8 cellular contexts compared by ENCODE assay signal in the genomic region with DNA sequence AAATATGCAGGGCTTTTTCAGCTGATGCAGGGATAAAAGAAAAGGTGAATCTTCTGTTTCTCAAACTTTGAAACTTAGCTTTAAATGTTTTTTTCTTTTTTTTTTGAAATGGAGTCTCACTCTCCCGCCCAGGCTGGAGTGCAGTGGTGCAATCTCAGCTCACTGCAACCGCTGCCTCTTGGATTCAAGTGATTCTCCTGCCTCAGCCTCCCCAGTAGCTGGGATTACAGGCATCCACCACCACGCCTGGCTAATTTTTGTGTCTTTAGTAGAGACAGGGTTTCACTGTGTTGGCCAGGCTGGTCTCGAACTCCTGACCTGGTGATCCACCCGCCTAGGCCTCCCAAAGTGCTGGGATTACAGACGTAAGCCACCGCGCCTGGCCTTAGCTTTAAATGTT. TPM values are rescaled to one million over a fixed set of nuclear protein-coding genes. Genes with fewer than 3 reads are reported as not detected.
DNase-seq lines count a peak whose midpoint lies in the region; ATAC-seq, FAIRE-seq and TF ChIP-seq lines count a peak whose summit lies in the region.
"Not testable (repeated sequence)": the region's sequence is repeated elsewhere in the genome, so short reads cannot be mapped to it uniquely, and the experiment has no call there.

No MANE protein-coding gene starts in this region.

- H3K79me2 ChIP-seq in GM12878 (ENCODE audit: control insufficient read depth, insufficient read depth, low read length), result peaks cover 98% of the 10 kb centered on the region

- H3K9ac ChIP-seq in GM12878 (ENCODE audit: control insufficient read depth, insufficient read depth, low read length), result peak overlapping the region; percentile 94
- H3K9ac ChIP-seq in iPS-15b (ENCODE audit: low read depth, low read length), result not testable (repeated sequence)

- not testable (repeated sequence) for TF ChIP-seq CTCF in GM12878 (IDR thresholded peaks at IDR 0.05 in 2 of 3, conservative IDR thresholded peaks at IDR 0.05 in 1 of 3; ENCODE audit: control insufficient read depth in 2 of 3, extremely low read depth in 1 of 3, insufficient read depth in 1 of 3, low read depth in 3 of 3, low read length in 3 of 3); nephron (IDR thresholded peaks at IDR 0.05; ENCODE audit: unreplicated experiment in 3 of 3); type B pancreatic cell (conservative IDR thresholded peaks at IDR 0.05)

- RAD21 ChIA-PET in GM12878 (lab: Charles Lee; ENCODE audit: unreplicated experiment), result interaction anchor here (0.7 to 5.1 kb wide), 14 partner anchors 10 to 215 kb away, joined by 3 to 114 read pairs (median 14); no protein-coding TSS in a partner anchor

- intact Hi-C loops in GM12878 (cut with micrococcal nuclease; ENCODE audit: unreplicated experiment), result loop anchor here (10.0 kb wide), 1 partner anchor 134 kb away; no protein-coding TSS in a partner anchor

- peak overlapping the region; percentile 87 to 98 (median 94) for H3K4me3 Mint-ChIP-seq in CD8-positive, alpha-beta memory T cell
- H3K4me3 Mint-ChIP-seq in IgD-negative memory B cell (peak overlapping the region in 3 of 4 donors; percentile 81 to 98 (median 97)), nephron (peak overlapping the region; percentile 72 to 89 (median 77)), type B pancreatic cell (peak overlapping the region; percentile 85)
- peak overlapping the region; percentile 88 for H3K4me3 Mint-ChIP-seq in T-helper 1 cell treated with Interleukin-12 subunit alpha and Interleukin-12 subunit beta and Interleukin-4 antibody, amounts not matched to agents 30 μg/mL and 1 μg/mL, for 36 hours
- H3K4me3 Mint-ChIP-seq in activated T-cell treated with anti-CD3 and anti-CD28 coated beads, Interleukin-2, amount 50 U/mL, for 4 hours, result peak overlapping the region; percentile 89

- peaks cover 22% of the 10 kb centered on the region for H4K20me1 ChIP-seq in GM12878 (ENCODE audit: control insufficient read depth, insufficient read depth)

- not testable (repeated sequence) for H3K9me3 ChIP-seq in CD8-positive, alpha-beta memory T cell (ENCODE audit: low read length); GM12878 (replicated peaks; ENCODE audit: control insufficient read depth, insufficient read depth, low read length); iPS-15b (ENCODE audit: control insufficient read depth, insufficient read depth, low read length)

- in situ Hi-C loops in GM12878 (cut with MboI), result not testable (repeated sequence)

- not testable (repeated sequence) for TF ChIP-seq POLR2A in GM12878 (IDR thresholded peaks at IDR 0.05; ENCODE audit: low read depth, low read length)

- not testable (repeated sequence) for TF ChIP-seq EP300 in GM12878 (IDR thresholded peaks at IDR 0.05; ENCODE audit: borderline replicate concordance in 1 of 2, control insufficient read depth in 1 of 2, low read depth in 2 of 2, low read length in 2 of 2)

- H3K36me3 Mint-ChIP-seq in CD8-positive, alpha-beta memory T cell, result peaks cover 0 to 16% (median 0%) of the 10 kb centered on the region in 3 donors
- H3K36me3 Mint-ChIP-seq in IgD-negative memory B cell; T-helper 1 cell treated with Interleukin-12 subunit alpha and Interleukin-12 subunit beta and Interleukin-4 antibody, amounts not matched to agents 30 μg/mL and 1 μg/mL, for 36 hours (ENCODE audit: low read depth); activated T-cell treated with anti-CD3 and anti-CD28 coated beads, Interleukin-2, amount 50 U/mL, for 4 hours (ENCODE audit: insufficient read depth); nephron (ENCODE audit: low read depth); type B pancreatic cell: not testable (repeated sequence)

- not testable (repeated sequence) for DNase-seq in CD8-positive, alpha-beta memory T cell; activated T-cell treated with anti-CD3 and anti-CD28 coated beads, Interleukin-2, amount 50 U/mL, for 4 hours; GM12878 (ENCODE audit: low read depth, low spot score); type B pancreatic cell (ENCODE audit: extremely low spot score, unreplicated experiment)

- not testable (repeated sequence) for H3K27ac ChIP-seq in CD8-positive, alpha-beta memory T cell (ENCODE audit: low read depth, low read length)
- H3K27ac ChIP-seq in GM12878 (ENCODE audit: control insufficient read depth, insufficient read depth), result peak overlapping the region; percentile 89

- peaks cover 61 to 65% (median 62%) of the 10 kb centered on the region in 3 donors for H3K4me1 Mint-ChIP-seq in CD8-positive, alpha-beta memory T cell
- H3K4me1 Mint-ChIP-seq in IgD-negative memory B cell (peaks cover 49 to 62% (median 58%) of the 10 kb centered on the region in 3 donors), nephron (peaks cover 24% of the 10 kb centered on the region), type B pancreatic cell (ENCODE audit: unreplicated experiment) (peaks cover 57% of the 10 kb centered on the region)
- peaks cover 59% of the 10 kb centered on the region for H3K4me1 Mint-ChIP-seq in T-helper 1 cell treated with Interleukin-12 subunit alpha and Interleukin-12 subunit beta and Interleukin-4 antibody, amounts not matched to agents 30 μg/mL and 1 μg/mL, for 36 hours (ENCODE audit: low read depth)
- H3K4me1 Mint-ChIP-seq in activated T-cell treated with anti-CD3 and anti-CD28 coated beads, Interleukin-2, amount 50 U/mL, for 4 hours (ENCODE audit: low read depth), result peaks cover 60% of the 10 kb centered on the region

- not testable (repeated sequence) for H2AFZ ChIP-seq in GM12878 (ENCODE audit: control insufficient read depth, low read depth, low read length)

- not testable (repeated sequence) for H3K36me3 ChIP-seq in CD8-positive, alpha-beta memory T cell (ENCODE audit: insufficient read depth, low read length); GM12878 (ENCODE audit: control insufficient read depth in 2 of 2, insufficient read depth in 2 of 2, low read length in 1 of 2); iPS-15b (ENCODE audit: control insufficient read depth, insufficient read depth, low read length)

- WGBS in GM12878 (ENCODE audit: insufficient coverage, insufficient replicate concordance, low lambda C conversion rate, missing lambda C conversion rate), result 19% methylated on average over 8 of the region's 8 CpGs

- not testable (repeated sequence) for FAIRE-seq in GM12878 (lab: Jason Lieb, UNC)

- peak overlapping the region; percentile 74 to 98 (median 92) for H3K27ac Mint-ChIP-seq in CD8-positive, alpha-beta memory T cell
- H3K27ac Mint-ChIP-seq in IgD-negative memory B cell, result peak overlapping the region in 2 of 3 donors; percentile 8 to 45
- peak overlapping the region; percentile 91 for H3K27ac Mint-ChIP-seq in T-helper 1 cell treated with Interleukin-12 subunit alpha and Interleukin-12 subunit beta and Interleukin-4 antibody, amounts not matched to agents 30 μg/mL and 1 μg/mL, for 36 hours
- not testable (repeated sequence) for H3K27ac Mint-ChIP-seq in nephron
- H3K27ac Mint-ChIP-seq in type B pancreatic cell, result peak overlapping the region; percentile 94

- not testable (repeated sequence) for TF ChIP-seq RAD21 in GM12878 (IDR thresholded peaks at IDR 0.05; ENCODE audit: insufficient read depth, low read depth, low read length)

- not testable (repeated sequence) for ATAC-seq in activated T-cell treated with anti-CD3 and anti-CD28 coated beads, Interleukin-2, amount 50 U/mL, for 4 hours; GM12878

- peaks cover 69% of the 10 kb centered on the region for H3K4me1 ChIP-seq in CD8-positive, alpha-beta memory T cell (ENCODE audit: insufficient read depth, low read length)
- H3K4me1 ChIP-seq in GM12878 (ENCODE audit: control insufficient read depth, insufficient read depth, low read length) (peaks cover 32% of the 10 kb centered on the region), iPS-15b (ENCODE audit: control insufficient read depth, insufficient read depth, low read length) (peaks cover 22% of the 10 kb centered on the region)

- not testable (repeated sequence) for BruUV-seq in GM12878 (replicated peaks; lab: Mats Ljungman, UMichigan)

- SMC1A ChIA-PET in GM12878 (lab: Charles Lee; ENCODE audit: uncharacterized antibody, unreplicated experiment), result interaction anchor here (0.7 to 5.1 kb wide), 23 partner anchors 10 to 215 kb away, joined by 3 to 91 read pairs (median 5); no protein-coding TSS in a partner anchor

- H3K4me3 ChIP-seq in CD8-positive, alpha-beta memory T cell (ENCODE audit: low read length), result not testable (repeated sequence)
- H3K4me3 ChIP-seq in GM12878 (peak overlapping the region; percentile 86), iPS-15b (ENCODE audit: low read depth, low read length) (peak overlapping the region; percentile 11)

- H3K27me3 ChIP-seq in CD8-positive, alpha-beta memory T cell (ENCODE audit: insufficient read depth, low read length, poor library complexity, severe bottlenecking); GM12878 (replicated peaks in 1 of 2; ENCODE audit: control insufficient read depth in 2 of 2, insufficient read depth in 2 of 2, low read length in 1 of 2); iPS-15b (ENCODE audit: control insufficient read depth, insufficient read depth, low read length): not testable (repeated sequence)

- not testable (repeated sequence) for H3K27me3 Mint-ChIP-seq in CD8-positive, alpha-beta memory T cell; IgD-negative memory B cell; T-helper 1 cell treated with Interleukin-12 subunit alpha and Interleukin-12 subunit beta and Interleukin-4 antibody, amounts not matched to agents 30 μg/mL and 1 μg/mL, for 36 hours (ENCODE audit: low read depth); activated T-cell treated with anti-CD3 and anti-CD28 coated beads, Interleukin-2, amount 50 U/mL, for 4 hours (ENCODE audit: low read depth); type B pancreatic cell
- H3K27me3 Mint-ChIP-seq in nephron (ENCODE audit: low read depth), result peaks cover 24% of the 10 kb centered on the region

- H3K9me3 Mint-ChIP-seq in CD8-positive, alpha-beta memory T cell; IgD-negative memory B cell; T-helper 1 cell treated with Interleukin-12 subunit alpha and Interleukin-12 subunit beta and Interleukin-4 antibody, amounts not matched to agents 30 μg/mL and 1 μg/mL, for 36 hours; activated T-cell treated with anti-CD3 and anti-CD28 coated beads, Interleukin-2, amount 50 U/mL, for 4 hours; nephron; type B pancreatic cell: not testable (repeated sequence)

- POLR2A ChIA-PET in CD8-positive, alpha-beta memory T cell (lab: Charles Lee), result interaction anchor here (0.6 to 0.7 kb wide), 2 partner anchors 33 to 532 kb away, joined by 3 read pairs; no protein-coding TSS in a partner anchor
- POLR2A ChIA-PET in GM12878 (lab: Charles Lee), result interaction anchor here (0.6 to 3.6 kb wide), 12 partner anchors 24 to 215 kb away, joined by 3 to 49 read pairs (median 4); no protein-coding TSS in a partner anchor

- CTCF ChIA-PET in CD8-positive, alpha-beta memory T cell (lab: Charles Lee), result interaction anchor here (1.0 to 1.7 kb wide), 2 partner anchors 19 to 34 kb away, joined by 3 to 5 read pairs; no protein-coding TSS in a partner anchor
- CTCF ChIA-PET in GM12878 (lab: Yijun Ruan, JAX), result interaction anchor here (0.6 to 3.3 kb wide), 17 partner anchors 11 to 215 kb away, joined by 3 to 15 read pairs (median 4); no protein-coding TSS in a partner anchor

- H3K4me2 ChIP-seq in GM12878 (ENCODE audit: control insufficient read depth, insufficient read depth), result peak overlapping the region; percentile 80

RNA-seq across cellular contexts. Expression of gene B3GNT2, which starts 2.9 kb away (rescaled TPM):
- 10 to 100 TPM; 30.1 to 30.9 TPM for total RNA-seq in CD8-positive, alpha-beta memory T cell
- 62.1 TPM for polyA plus RNA-seq in CD8-positive, alpha-beta memory T cell
- 25.1 TPM for polyA plus RNA-seq in IgD-negative memory B cell
- total RNA-seq in activated T-cell treated with anti-CD3 and anti-CD28 coated beads, Interleukin-2, amount 50 U/mL, for 4 hours, result 10 to 100 TPM; 25.4 to 26.4 (median 26.2) TPM
- 162 and 165 TPM in 2 replicates for total RNA-seq in GM12878 (2013; cell fraction: nucleolus; rRNA removed)
- total RNA-seq in GM12878 (2014; rRNA removed), result 78.7 and 97.7 TPM in 2 replicates
- 93.5 and 98.4 TPM in 2 replicates for total RNA-seq in GM12878 (2014; rRNA removed; fragmentation: Illumina TruSeq; extraction: Trizol)
- total RNA-seq in GM12878 (2021), result 59.6 and 63.8 TPM in 2 replicates
- polyA plus RNA-seq in GM12878 (2011; ENCODE audit: low read depth), result 31.4 TPM
- 73.9 and 100 TPM in 2 replicates for polyA plus RNA-seq in GM12878 (2011; rRNA removed)
- 32.6 and 37.4 TPM in 2 replicates for polyA plus RNA-seq in GM12878 (2011; cell fraction: cytosol; rRNA removed)
- polyA plus RNA-seq in GM12878 (2011; cell fraction: nucleus; rRNA removed), result 25.4 and 27.2 TPM in 2 replicates
- 41.8 and 83.8 TPM in 2 replicates for polyA plus RNA-seq in GM12878 (2012)
- 84.8 and 117 TPM in 2 replicates for polyA plus RNA-seq in GM12878 (2014; fragmentation: Illumina TruSeq; extraction: Trizol)
- polyA plus RNA-seq in GM12878 (2014; fragmentation: Nextera tagmentation; extraction: Ambion mirVana), result 10 to 100 TPM; 19.7 to 36.5 TPM
- polyA plus RNA-seq in GM12878 (2014; rRNA removed), result 48.3 and 58.9 TPM in 2 replicates
- polyA plus RNA-seq in GM12878 (2016; fragmentation: Nextera tagmentation; extraction: Ambion mirVana), result 100 to 1,000 TPM; 102 to 103 TPM
- polyA minus RNA-seq in GM12878 (2011; rRNA and poly(A)+ RNA removed), result 72.0 and 80.5 TPM in 2 replicates
- polyA minus RNA-seq in GM12878 (2011; cell fraction: cytosol; rRNA and poly(A)+ RNA removed), result 27.7 and 31.4 TPM in 2 replicates
- polyA minus RNA-seq in GM12878 (2011; cell fraction: nucleus; rRNA and poly(A)+ RNA removed), result 20.8 and 31.0 TPM in 2 replicates
- 23.5 and 56.0 TPM in 2 replicates for total RNA-seq in type B pancreatic cell (ENCODE audit: low replicate concordance)
